Comparison of ENCODE assay signal across 11 cellular contexts in genomic region chr1:20725189-20726106, GRCh38. TPM values are rescaled to one million over a fixed set of nuclear protein-coding genes. Genes with fewer than 3 reads are reported as not detected.
A peak's percentile ranks its signal among the peaks of the same experiment; 100 is the strongest.
DNase-seq lines count a peak whose midpoint lies in the region; ATAC-seq and TF ChIP-seq lines count a peak whose summit lies in the region.
"Had no signal": no experiment of that assay in that cellular context is flagged by ENCODE, and none has a peak within 500 bp of the region (broad histone marks: within the 10 kb centered on the region; RNA-seq: fewer than 3 reads in every experiment).

No MANE protein-coding gene starts in this region.

- H3K4me1 Mint-ChIP-seq in activated naive CD4-positive, alpha-beta T cell treated with anti-CD3 and anti-CD28 coated beads for 36 hours (ENCODE audit: low read depth), result no peaks in the 10 kb centered on the region

- peaks cover 16% of the 10 kb centered on the region for H3K27me3 Mint-ChIP-seq in activated naive CD4-positive, alpha-beta T cell treated with anti-CD3 and anti-CD28 coated beads for 36 hours (ENCODE audit: low read depth)

- H3K36me3 ChIP-seq in thyroid gland, result no peaks in the 10 kb centered on the region
- H3K36me3 ChIP-seq: prostate gland had no signal

- no peak for TF ChIP-seq CTCF in fibroblast of mammary gland (conservative IDR thresholded peaks at IDR 0.05; ENCODE audit: control insufficient read depth, insufficient read depth, low read depth, low read length)
- TF ChIP-seq CTCF in thyroid gland (IDR thresholded peaks at IDR 0.05), result no peak

- intact Hi-C loops in thyroid gland (cut with DNase I), result no loop called here
- intact Hi-C loops in activated naive CD4-positive, alpha-beta T cell treated with anti-CD3 and anti-CD28 coated beads for 36 hours (cut with micrococcal nuclease), result no loop called here

- no peaks in the 10 kb centered on the region for H3K27me3 ChIP-seq in thyroid gland

- DNase-seq in activated CD4-positive, alpha-beta T cell treated with anti-CD3 and anti-CD28 coated beads for 1 hour, result peak; percentile 4
- DNase-seq in activated CD4-positive, alpha-beta T cell treated with anti-CD3 and anti-CD28 coated beads for 4 hours, result no peak
- DNase-seq in RPMI7951 (ENCODE audit: low read depth) (peak; percentile 62), fibroblast of mammary gland (ENCODE audit: low read depth) (peak; percentile 89), thyroid gland (peak; percentile 48)
- no peak for DNase-seq in activated naive CD4-positive, alpha-beta T cell treated with anti-CD3 and anti-CD28 coated beads for 36 hours
- DNase-seq: SHP77 treated with DMSO at 0.1 percent for 48 hours had no signal

- H3K27ac ChIP-seq in thyroid gland, result no peak overlapping the region
- H3K27ac ChIP-seq: prostate gland had no signal

- TF ChIP-seq POLR2A in thyroid gland (IDR thresholded peaks at IDR 0.05), result no peak

- CTCF ChIA-PET in activated naive CD4-positive, alpha-beta T cell treated with anti-CD3 and anti-CD28 coated beads for 36 hours (lab: Charles Lee), result no interaction called here

- no peak overlapping the region for H3K4me3 ChIP-seq in fibroblast of mammary gland (ENCODE audit: control insufficient read depth, low read depth, low read length)
- no peak overlapping the region for H3K4me3 ChIP-seq in thyroid gland (replicated peaks in 1 of 3)
- H3K4me3 ChIP-seq: prostate gland had no signal

- H3K4me1 ChIP-seq in thyroid gland, result no peaks in the 10 kb centered on the region
- H3K4me1 ChIP-seq: prostate gland had no signal

- no peak overlapping the region for H3K27ac Mint-ChIP-seq in activated naive CD4-positive, alpha-beta T cell treated with anti-CD3 and anti-CD28 coated beads for 36 hours

- H3K9me3 Mint-ChIP-seq in activated naive CD4-positive, alpha-beta T cell treated with anti-CD3 and anti-CD28 coated beads for 36 hours, result no peaks in the 10 kb centered on the region

- no peaks in the 10 kb centered on the region for H3K9me3 ChIP-seq in thyroid gland
- H3K9me3 ChIP-seq: prostate gland had no signal

- ATAC-seq in HG02884 (IDR thresholded peaks at IDR 0.05; ENCODE audit: unreplicated experiment), result no peak
- ATAC-seq in GM19467 (IDR thresholded peaks at IDR 0.05; ENCODE audit: unreplicated experiment), result no peak

- no peak overlapping the region for H3K4me3 Mint-ChIP-seq in activated naive CD4-positive, alpha-beta T cell treated with anti-CD3 and anti-CD28 coated beads for 36 hours

- no peaks in the 10 kb centered on the region for H3K36me3 Mint-ChIP-seq in activated naive CD4-positive, alpha-beta T cell treated with anti-CD3 and anti-CD28 coated beads for 36 hours (ENCODE audit: low read depth)

- 67 to 71% methylated on average over 16 to 26 of the region's 29 CpGs for WGBS in thyroid gland, 2 donors

RNA-seq across cellular contexts. Expression of gene SH2D5, which starts 7.1 kb away (rescaled TPM):
- 0.20 and 0.24 TPM in 2 replicates for total RNA-seq in RPMI7951 (2014; rRNA removed; shearing (Covaris generic))
- 1 to 10 TPM in 2 of 4 donors, under 1 TPM in 2; 0.11 to 1.4 (median 0.77) TPM for total RNA-seq in thyroid gland
- total RNA-seq in activated naive CD4-positive, alpha-beta T cell treated with anti-CD3 and anti-CD28 coated beads for 36 hours, result under 1 TPM; 0.15 to 0.29 TPM

RNA-seq across cellular contexts. Expression of gene KIF17, which starts 7.6 kb away (rescaled TPM):
- total RNA-seq in RPMI7951 (2014; rRNA removed; shearing (Covaris generic)), result not detected in 2 replicates
- total RNA-seq in thyroid gland, result 10 to 100 TPM in 1 of 4 donors, 1 to 10 TPM in 3; 7.5 to 11.5 (median 8.6) TPM
- total RNA-seq in activated naive CD4-positive, alpha-beta T cell treated with anti-CD3 and anti-CD28 coated beads for 36 hours, result not detected
- total RNA-seq: activated CD8-positive, alpha-beta memory T cell treated with anti-CD3 and anti-CD28 coated beads for 36 hours had no signal

Comparison
In these comparisons a context has a peak if more than half of its experiments do, and no peak if none do; other contexts are left out.
1. DNase-seq: peak in activated CD4-positive, alpha-beta T cell treated with anti-CD3 and anti-CD28 coated beads for 1 hour (single experiment), RPMI7951 (single experiment), fibroblast of mammary gland (single experiment) and thyroid gland (2 of 2); none in activated CD4-positive, alpha-beta T cell treated with anti-CD3 and anti-CD28 coated beads for 4 hours (0 of 2) and activated naive CD4-positive, alpha-beta T cell treated with anti-CD3 and anti-CD28 coated beads for 36 hours (single experiment).